1 cellular context compared by ENCODE assay signal in genomic region chr17:19986941-19987714, GRCh38.
TF ChIP-seq lines count a peak whose summit lies in the region.

No MANE protein-coding gene starts in this region.

TF ChIP-seq in H1, 55 proteins besides CTCF, POLR2A, EP300 and RAD21:
- TF ChIP-seq PHF8 (conservative IDR thresholded peaks at IDR 0.05; ENCODE audit: low read depth, low read length) (no peak), YY1 (IDR thresholded peaks at IDR 0.05; ENCODE audit: low read depth, low read length) (0 out of 2 replicates have a peak, but pooled peaks have one; percentile 49), TBP (IDR thresholded peaks at IDR 0.05; ENCODE audit: low read depth, low read length) (no peak), TEAD4 (IDR thresholded peaks at IDR 0.05; ENCODE audit: low read depth, low read length) (0 out of 2 replicates have a peak, but pooled peaks have one; percentile 18)
